ENCODE assay signal across 11 cellular contexts in the genomic region with DNA sequence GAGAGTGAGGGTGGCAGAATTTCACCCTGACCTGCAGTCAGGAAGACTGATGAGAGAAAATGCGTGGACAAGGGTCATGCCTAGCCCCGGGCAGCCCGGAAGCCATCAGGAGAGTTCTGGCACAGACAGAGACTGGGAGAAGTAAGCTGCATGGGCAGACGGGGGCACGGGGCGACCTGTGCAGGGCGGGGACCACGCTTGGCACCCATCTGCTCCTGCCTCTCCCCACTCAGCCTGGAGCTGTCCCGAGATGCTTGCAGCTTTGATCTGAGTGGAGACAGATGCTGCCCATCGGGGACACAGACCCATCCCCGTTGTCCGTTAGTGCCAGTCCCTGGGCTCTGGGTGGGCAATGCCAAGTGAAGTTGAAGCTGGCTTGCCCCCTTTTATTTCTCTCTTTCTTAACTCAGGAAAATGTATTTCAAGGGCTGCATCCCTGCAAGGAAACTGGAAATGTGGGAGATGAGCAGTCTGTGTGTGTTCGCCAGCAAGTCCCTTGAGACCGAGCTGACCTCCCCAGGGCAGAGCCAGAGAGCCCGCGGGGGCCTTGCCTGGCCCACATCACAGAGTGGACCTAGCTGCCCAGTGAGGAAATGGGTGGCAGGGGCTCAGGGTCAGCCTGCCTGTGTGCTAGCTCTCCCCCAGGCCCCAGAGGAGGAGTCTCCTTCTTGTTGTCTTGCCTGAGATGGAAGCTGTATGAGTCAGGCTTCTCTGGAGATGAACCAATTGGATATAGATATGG.
DNase-seq lines count a peak whose midpoint lies in the region; TF ChIP-seq lines count a peak whose summit lies in the region.
"Had no signal": no experiment of that assay in that cellular context is flagged by ENCODE, and none has a peak within 500 bp of the region (broad histone marks: within the 10 kb centered on the region; RNA-seq: fewer than 3 reads in every experiment).

No MANE protein-coding gene starts in this region.

- POLR2A ChIA-PET in activated CD4-positive, alpha-beta memory T cell treated with anti-CD3 and anti-CD28 coated beads for 36 hours (lab: Charles Lee) = no interaction called here

- TF ChIP-seq CTCF in type B pancreatic cell (conservative IDR thresholded peaks at IDR 0.05) = no peak

- no peaks in the 10 kb centered on the region for H3K27me3 Mint-ChIP-seq in activated T-helper 2 cell treated with anti-CD3 and anti-CD28 coated beads, Interferon-gamma antibody, Interleukin-2, Interleukin-4, amounts not matched to agents 10 μg/mL and 5 μg/mL and 100 μg/mL, durations not matched to agents 14 hours and 24 hours and 36 hours (ENCODE audit: low read depth)
- peaks cover 58% of the 10 kb centered on the region for H3K27me3 Mint-ChIP-seq in type B pancreatic cell
- peaks cover 10% of the 10 kb centered on the region for H3K27me3 Mint-ChIP-seq in activated CD4-positive, alpha-beta memory T cell treated with anti-CD3 and anti-CD28 coated beads for 36 hours

- H3K4me3 Mint-ChIP-seq in activated T-helper 2 cell treated with anti-CD3 and anti-CD28 coated beads, Interferon-gamma antibody, Interleukin-2, Interleukin-4, amounts not matched to agents 10 μg/mL and 5 μg/mL and 100 μg/mL, durations not matched to agents 14 hours and 24 hours and 36 hours (ENCODE audit: low read depth) = no peak overlapping the region
- H3K4me3 Mint-ChIP-seq in type B pancreatic cell = no peak overlapping the region
- H3K4me3 Mint-ChIP-seq in activated CD4-positive, alpha-beta memory T cell treated with anti-CD3 and anti-CD28 coated beads for 36 hours = no peak overlapping the region

- peak; percentile 4 for DNase-seq in activated T-helper 2 cell treated with anti-CD3 and anti-CD28 coated beads, Interferon-gamma antibody, Interleukin-2, Interleukin-4, amounts not matched to agents 10 μg/mL and 5 μg/mL and 100 μg/mL, durations not matched to agents 14 hours and 24 hours and 36 hours (ENCODE audit: low spot score)
- DNase-seq in ecto neural progenitor cell (ENCODE audit: low spot score) = peak; percentile 36
- peak; percentile 79 for DNase-seq in mesenteric fat pad (ENCODE audit: low spot score)
- peak; percentile 62 for DNase-seq in type B pancreatic cell (ENCODE audit: extremely low spot score, unreplicated experiment)
- no peak for DNase-seq in iPS-NIHi11 (ENCODE audit: low spot score)
- no peak for DNase-seq in HK-2 (ENCODE audit: unreplicated experiment)
- DNase-seq in activated CD4-positive, alpha-beta memory T cell treated with anti-CD3 and anti-CD28 coated beads for 36 hours = no peak
- DNase-seq: BE2C; CD4-positive, alpha-beta memory T cell; DND-41; GF-D8 had no signal

- CTCF ChIA-PET in activated CD4-positive, alpha-beta memory T cell treated with anti-CD3 and anti-CD28 coated beads for 36 hours (lab: Charles Lee) = no interaction called here

- no peaks in the 10 kb centered on the region for H3K4me1 Mint-ChIP-seq in activated T-helper 2 cell treated with anti-CD3 and anti-CD28 coated beads, Interferon-gamma antibody, Interleukin-2, Interleukin-4, amounts not matched to agents 10 μg/mL and 5 μg/mL and 100 μg/mL, durations not matched to agents 14 hours and 24 hours and 36 hours (ENCODE audit: low read depth)
- H3K4me1 Mint-ChIP-seq in type B pancreatic cell (ENCODE audit: unreplicated experiment) = peaks cover 4% of the 10 kb centered on the region
- no peaks in the 10 kb centered on the region for H3K4me1 Mint-ChIP-seq in activated CD4-positive, alpha-beta memory T cell treated with anti-CD3 and anti-CD28 coated beads for 36 hours (ENCODE audit: low read depth)

- H3K27ac Mint-ChIP-seq in activated T-helper 2 cell treated with anti-CD3 and anti-CD28 coated beads, Interferon-gamma antibody, Interleukin-2, Interleukin-4, amounts not matched to agents 10 μg/mL and 5 μg/mL and 100 μg/mL, durations not matched to agents 14 hours and 24 hours and 36 hours = no peak overlapping the region
- no peak overlapping the region for H3K27ac Mint-ChIP-seq in type B pancreatic cell
- H3K27ac Mint-ChIP-seq in activated CD4-positive, alpha-beta memory T cell treated with anti-CD3 and anti-CD28 coated beads for 36 hours = no peak overlapping the region
- H3K27ac Mint-ChIP-seq: CD4-positive, alpha-beta memory T cell had no signal

- no peaks in the 10 kb centered on the region for H3K36me3 Mint-ChIP-seq in activated T-helper 2 cell treated with anti-CD3 and anti-CD28 coated beads, Interferon-gamma antibody, Interleukin-2, Interleukin-4, amounts not matched to agents 10 μg/mL and 5 μg/mL and 100 μg/mL, durations not matched to agents 14 hours and 24 hours and 36 hours (ENCODE audit: low read depth)
- no peaks in the 10 kb centered on the region for H3K36me3 Mint-ChIP-seq in type B pancreatic cell
- H3K36me3 Mint-ChIP-seq in activated CD4-positive, alpha-beta memory T cell treated with anti-CD3 and anti-CD28 coated beads for 36 hours = no peaks in the 10 kb centered on the region
- H3K36me3 Mint-ChIP-seq: CD4-positive, alpha-beta memory T cell had no signal

- intact Hi-C loops in activated T-helper 2 cell treated with anti-CD3 and anti-CD28 coated beads, Interferon-gamma antibody, Interleukin-2, Interleukin-4, amounts not matched to agents 10 μg/mL and 5 μg/mL and 100 μg/mL, durations not matched to agents 14 hours and 24 hours and 36 hours (cut with micrococcal nuclease) = no loop called here
- intact Hi-C loops in activated CD4-positive, alpha-beta memory T cell treated with anti-CD3 and anti-CD28 coated beads for 36 hours (cut with micrococcal nuclease) = no loop called here

- H3K9me3 Mint-ChIP-seq in activated T-helper 2 cell treated with anti-CD3 and anti-CD28 coated beads, Interferon-gamma antibody, Interleukin-2, Interleukin-4, amounts not matched to agents 10 μg/mL and 5 μg/mL and 100 μg/mL, durations not matched to agents 14 hours and 24 hours and 36 hours = no peaks in the 10 kb centered on the region
- H3K9me3 Mint-ChIP-seq in type B pancreatic cell = no peaks in the 10 kb centered on the region
- no peaks in the 10 kb centered on the region for H3K9me3 Mint-ChIP-seq in activated CD4-positive, alpha-beta memory T cell treated with anti-CD3 and anti-CD28 coated beads for 36 hours

Comparison
In these comparisons a context has a peak if more than half of its experiments do, and no peak if none do; other contexts are left out.
1. DNase-seq: peak in activated T-helper 2 cell treated with anti-CD3 and anti-CD28 coated beads, Interferon-gamma antibody, Interleukin-2, Interleukin-4, amounts not matched to agents 10 μg/mL and 5 μg/mL and 100 μg/mL, durations not matched to agents 14 hours and 24 hours and 36 hours (single experiment), ecto neural progenitor cell (single experiment), mesenteric fat pad (single experiment) and type B pancreatic cell (single experiment); none in iPS-NIHi11 (single experiment), HK-2 (single experiment) and activated CD4-positive, alpha-beta memory T cell treated with anti-CD3 and anti-CD28 coated beads for 36 hours (single experiment).